Comparison of ENCODE assay signal across 30 cellular contexts in the genomic region with DNA sequence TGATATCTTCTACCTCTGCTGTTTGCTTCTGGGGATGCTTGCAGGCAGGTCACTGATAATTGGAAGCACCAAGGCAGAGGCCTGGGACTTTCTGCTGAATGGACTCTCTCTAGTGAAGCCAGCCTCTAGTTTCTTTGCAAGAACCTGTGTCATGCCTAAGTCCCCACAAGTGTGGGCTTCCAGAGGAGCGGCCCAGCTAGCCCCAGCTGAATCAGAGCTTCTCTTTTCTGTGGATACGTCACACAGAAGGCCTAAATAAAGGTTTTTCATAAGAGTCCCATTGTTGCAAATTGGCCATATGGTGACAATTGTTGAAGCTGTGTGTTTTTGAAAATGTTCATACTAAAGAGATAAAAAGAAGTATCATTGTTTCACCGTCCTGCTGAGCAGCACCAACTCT. TPM values are rescaled to one million over a fixed set of nuclear protein-coding genes. Genes with fewer than 3 reads are reported as not detected.
"Had no signal": no experiment of that assay in that cellular context is flagged by ENCODE, and none has a peak within 500 bp of the region (broad histone marks: within the 10 kb centered on the region; RNA-seq: fewer than 3 reads in every experiment).

No MANE protein-coding gene starts in this region.

- DNase-seq: activated CD4-positive, alpha-beta memory T cell treated with anti-CD3 and anti-CD28 coated beads for 36 hours; activated CD4-positive, alpha-beta T cell treated with anti-CD3 and anti-CD28 coated beads, Interleukin-2, amount 10 ng/mL, durations not matched to agents 7 days and 5 days; activated CD4-positive, CD25-positive, alpha-beta regulatory T cell; activated CD8-positive, alpha-beta memory T cell treated with anti-CD3 and anti-CD28 coated beads for 24 hours; activated gamma-delta T cell treated with Interleukin-2 at 50 U/mL for 16 hours; activated naive CD4-positive, alpha-beta T cell treated with anti-CD3 and anti-CD28 coated beads, Interleukin-2, amount 50 U/mL, for 16 hours; activated naive CD8-positive, alpha-beta T cell treated with anti-CD3 and anti-CD28 coated beads, Interleukin-2, amount 10 ng/mL, durations not matched to agents 7 days and 5 days; activated T-cell treated with anti-CD3 and anti-CD28 coated beads, Interleukin-2, amount 50 U/mL, for 48 hours; adrenal gland; aorta; body of pancreas; KG1; NCI-H1048; NCI-H146; NCI-H187 treated with DMSO at 0.1 percent for 48 hours; NCI-H2081 treated with DMSO at 0.1 percent for 48 hours; NCI-H446; NCI-H524; Peyer's patch; Right ventricle myocardium superior; SJCRH30; SK-N-SH; T-helper 1 cell had no signal

- ATAC-seq: activated T-helper 17 cell treated with anti-CD3 and anti-CD28 coated beads, Interleukin-2, amount 50 U/mL, for 72 hours; body of pancreas had no signal

- H3K36me3 ChIP-seq: adrenal gland, Peyer's patch, SJCRH30 had no signal

- H3K9me3 ChIP-seq: adrenal gland, body of pancreas, Peyer's patch, SJCRH30, SK-N-SH had no signal

- H3K4me3 ChIP-seq: adrenal gland, body of pancreas, Peyer's patch, SJCRH30 had no signal

- H3K27me3 ChIP-seq: adrenal gland, body of pancreas, Peyer's patch, SJCRH30 had no signal

- H3K27ac ChIP-seq: adrenal gland, body of pancreas, Peyer's patch, RWPE1, SJCRH30, VCaP had no signal

- H3K4me1 ChIP-seq: adrenal gland, SJCRH30 had no signal

RNA-seq across cellular contexts. Expression of a gene that starts 6.8 kb away (rescaled TPM):
- total RNA-seq: activated CD4-positive, alpha-beta memory T cell treated with anti-CD3 and anti-CD28 coated beads for 36 hours; activated CD4-positive, alpha-beta T cell treated with anti-CD3 and anti-CD28 coated beads, Interleukin-2, amount 10 ng/mL, durations not matched to agents 7 days and 5 days; activated naive CD8-positive, alpha-beta T cell treated with anti-CD3 and anti-CD28 coated beads, Interleukin-2, amount 10 ng/mL, durations not matched to agents 7 days and 5 days; activated T-helper 17 cell treated with anti-CD3 and anti-CD28 coated beads, Interleukin-2, amount 50 U/mL, for 72 hours; adrenal gland; aorta; body of pancreas; bronchial epithelial cell; LHCN-M2; M059J; Peyer's patch; Right ventricle myocardium superior; SJCRH30; T-helper 2 cell treated with Interferon-gamma antibody and Interleukin-4, amounts not matched to agents 100 ng/mL and 5 ng/mL, for 36 hours had no signal
- polyA plus RNA-seq: adrenal gland, aorta, SK-N-SH had no signal
